ENCODE assay signal across 1 cellular context in genomic region chr21:41923641-41924342, GRCh38.
TF ChIP-seq lines count a peak whose summit lies in the region.

No MANE protein-coding gene starts in this region.

TF ChIP-seq in GM23338, 12 proteins besides CTCF, POLR2A, EP300 and RAD21 (continued from another document):
- TF ChIP-seq ZNF462 (CRISPR knock-in tag; IDR thresholded peaks at IDR 0.05) = no peak
TF ChIP-seq in GM23338: peak in this region for 0.
